ENCODE assay signal across 8 cellular contexts in genomic region chr2:47402555-47402804, GRCh38. TPM values are rescaled to one million over a fixed set of nuclear protein-coding genes. Genes with fewer than 3 reads are reported as not detected.
DNase-seq lines count a peak whose midpoint lies in the region; ATAC-seq and TF ChIP-seq lines count a peak whose summit lies in the region.

No MANE protein-coding gene starts in this region.

- ATAC-seq in stimulated activated memory B cell treated with anti-CD40 and anti-IgM and Interleukin-4, amounts not matched to agents 10 μg/mL and 1 μg/mL and 100 μg/mL, for 72 hours, result no peak
- no peak for ATAC-seq in GM21423 (IDR thresholded peaks at IDR 0.05; ENCODE audit: unreplicated experiment)
- no peak for ATAC-seq in HG03159 (IDR thresholded peaks at IDR 0.05; ENCODE audit: unreplicated experiment)

- H3K36me3 ChIP-seq in hepatocyte (replicated peaks; ENCODE audit: insufficient read depth, low read depth), result no peaks in the 10 kb centered on the region

- no peaks in the 10 kb centered on the region for H3K9me2 ChIP-seq in hepatocyte (replicated peaks; ENCODE audit: insufficient read depth)

- peaks cover 9% of the 10 kb centered on the region for H3K36me3 Mint-ChIP-seq in HFFc6 (ENCODE audit: low read depth)
- peaks cover 23% of the 10 kb centered on the region for H3K36me3 Mint-ChIP-seq in activated CD4-positive, alpha-beta memory T cell treated with anti-CD3 and anti-CD28 coated beads for 36 hours
- H3K36me3 Mint-ChIP-seq in stimulated activated memory B cell treated with anti-CD40 and anti-IgM and Interleukin-4, amounts not matched to agents 10 μg/mL and 1 μg/mL and 100 μg/mL, for 72 hours, result peaks cover 19% of the 10 kb centered on the region

- no peaks in the 10 kb centered on the region; the same call in 1 of the 2 replicates for H3K27me3 Mint-ChIP-seq in HFFc6 (ENCODE audit: insufficient read depth)
- H3K27me3 Mint-ChIP-seq in activated CD4-positive, alpha-beta memory T cell treated with anti-CD3 and anti-CD28 coated beads for 36 hours, result no peaks in the 10 kb centered on the region
- H3K27me3 Mint-ChIP-seq in stimulated activated memory B cell treated with anti-CD40 and anti-IgM and Interleukin-4, amounts not matched to agents 10 μg/mL and 1 μg/mL and 100 μg/mL, for 72 hours, result no peaks in the 10 kb centered on the region

- no peaks in the 10 kb centered on the region for H3K27me3 ChIP-seq in hepatocyte

- H3K27ac ChIP-seq in hepatocyte, result peak overlapping the region; percentile 53

- WGBS in hepatocyte (ENCODE audit: low lambda C conversion rate, missing lambda C conversion rate), result 4% methylated on average over 8 of the region's 8 CpGs

- no peaks in the 10 kb centered on the region for H3K9me3 ChIP-seq in hepatocyte (ENCODE audit: low read depth)

- POLR2A ChIA-PET in activated CD4-positive, alpha-beta memory T cell treated with anti-CD3 and anti-CD28 coated beads for 36 hours (lab: Charles Lee), result interaction anchor here (0.7 to 1.2 kb wide), 3 partner anchors 15 to 380 kb away, joined by 3 to 9 read pairs (median 3); partner anchors contain the start of gene MSH6

- DNase-seq in HFFc6, result peak; percentile 27
- no peak for DNase-seq in activated CD4-positive, alpha-beta memory T cell treated with anti-CD3 and anti-CD28 coated beads for 36 hours
- peak; percentile 19 for DNase-seq in hepatocyte (ENCODE audit: low spot score)
- no peak for DNase-seq in Kasumi-1 (lab: John Stamatoyannopoulos, UW)
- no peak for DNase-seq in NCI-H1694 treated with DMSO at 0.1 percent for 48 hours (lab: John Stamatoyannopoulos, UW)

- no peak for TF ChIP-seq CTCF in HFFc6 (IDR thresholded peaks at IDR 0.05)
- TF ChIP-seq CTCF in hepatocyte (IDR thresholded peaks at IDR 0.05; ENCODE audit: poor library complexity), result no peak

- peaks cover 15% of the 10 kb centered on the region for H3K4me1 ChIP-seq in hepatocyte (ENCODE audit: insufficient read depth)

- peak overlapping the region; percentile 85 for H2AFZ ChIP-seq in hepatocyte

- no peaks in the 10 kb centered on the region for H4K20me1 ChIP-seq in hepatocyte (ENCODE audit: insufficient read depth, poor library complexity, severe bottlenecking)

- peak overlapping the region; percentile 66 for H3K27ac Mint-ChIP-seq in HFFc6
- peak overlapping the region; percentile 95 for H3K27ac Mint-ChIP-seq in activated CD4-positive, alpha-beta memory T cell treated with anti-CD3 and anti-CD28 coated beads for 36 hours
- peak overlapping the region; percentile 81 for H3K27ac Mint-ChIP-seq in stimulated activated memory B cell treated with anti-CD40 and anti-IgM and Interleukin-4, amounts not matched to agents 10 μg/mL and 1 μg/mL and 100 μg/mL, for 72 hours

- H3K4me2 ChIP-seq in hepatocyte, result peak overlapping the region; percentile 82

- peaks cover 40% of the 10 kb centered on the region for H3K79me2 ChIP-seq in hepatocyte

- peaks cover 20% of the 10 kb centered on the region for H3K4me1 Mint-ChIP-seq in HFFc6 (ENCODE audit: low read depth)
- peaks cover 21% of the 10 kb centered on the region for H3K4me1 Mint-ChIP-seq in activated CD4-positive, alpha-beta memory T cell treated with anti-CD3 and anti-CD28 coated beads for 36 hours (ENCODE audit: low read depth)
- H3K4me1 Mint-ChIP-seq in stimulated activated memory B cell treated with anti-CD40 and anti-IgM and Interleukin-4, amounts not matched to agents 10 μg/mL and 1 μg/mL and 100 μg/mL, for 72 hours, result peaks cover 28% of the 10 kb centered on the region

- no peaks in the 10 kb centered on the region for H3K9me3 Mint-ChIP-seq in HFFc6
- no peaks in the 10 kb centered on the region for H3K9me3 Mint-ChIP-seq in activated CD4-positive, alpha-beta memory T cell treated with anti-CD3 and anti-CD28 coated beads for 36 hours
- H3K9me3 Mint-ChIP-seq in stimulated activated memory B cell treated with anti-CD40 and anti-IgM and Interleukin-4, amounts not matched to agents 10 μg/mL and 1 μg/mL and 100 μg/mL, for 72 hours, result no peaks in the 10 kb centered on the region

- peak overlapping the region; percentile 93 for H3K4me3 Mint-ChIP-seq in HFFc6
- H3K4me3 Mint-ChIP-seq in activated CD4-positive, alpha-beta memory T cell treated with anti-CD3 and anti-CD28 coated beads for 36 hours, result peak overlapping the region; percentile 96
- peak overlapping the region; percentile 93 for H3K4me3 Mint-ChIP-seq in stimulated activated memory B cell treated with anti-CD40 and anti-IgM and Interleukin-4, amounts not matched to agents 10 μg/mL and 1 μg/mL and 100 μg/mL, for 72 hours

- peak overlapping the region; percentile 74 for H3K4me3 ChIP-seq in hepatocyte

- intact Hi-C loops in activated CD4-positive, alpha-beta memory T cell treated with anti-CD3 and anti-CD28 coated beads for 36 hours (cut with micrococcal nuclease), result loop anchor here (2.0 kb wide), 1 partner anchor 118 kb away; no protein-coding TSS in a partner anchor

- CTCF ChIA-PET in activated CD4-positive, alpha-beta memory T cell treated with anti-CD3 and anti-CD28 coated beads for 36 hours (lab: Charles Lee), result interaction anchor here (1.1 to 1.6 kb wide), 4 partner anchors 68 to 118 kb away, joined by 3 to 5 read pairs (median 4); no protein-coding TSS in a partner anchor

RNA-seq across cellular contexts. Expression of gene MSH2, which starts 0.5 kb away (rescaled TPM):
- total RNA-seq in HFFc6 (2021; fragmentation: NEBNext Ultra II Directional; extraction: Animal tissue kit (Norgen Biotek cat#: 25700)), result 10 to 100 TPM; 14.4 to 22.0 (median 20.5) TPM
- 10 to 100 TPM; 57.0 to 59.1 TPM for total RNA-seq in activated CD4-positive, alpha-beta memory T cell treated with anti-CD3 and anti-CD28 coated beads for 36 hours
- 26.1 and 27.7 TPM in 2 replicates for total RNA-seq in hepatocyte
- polyA plus RNA-seq in hepatocyte, result 13.1 and 20.8 TPM in 2 replicates

RNA-seq across cellular contexts. Expression of gene EPCAM, which starts 33.4 kb away (rescaled TPM):
- under 1 TPM; 0.21 to 0.74 (median 0.39) TPM for total RNA-seq in HFFc6 (2021; fragmentation: NEBNext Ultra II Directional; extraction: Animal tissue kit (Norgen Biotek cat#: 25700))
- total RNA-seq in activated CD4-positive, alpha-beta memory T cell treated with anti-CD3 and anti-CD28 coated beads for 36 hours, result under 1 TPM; 0.57 to 0.63 TPM
- 390 and 442 TPM in 2 replicates for total RNA-seq in hepatocyte
- 521 and 613 TPM in 2 replicates for polyA plus RNA-seq in hepatocyte

Comparison
In these comparisons a context has a peak if more than half of its experiments do, and no peak if none do; other contexts are left out.
1. DNase-seq: peak in HFFc6 (single experiment) and hepatocyte (single experiment); none in activated CD4-positive, alpha-beta memory T cell treated with anti-CD3 and anti-CD28 coated beads for 36 hours (single experiment), Kasumi-1 (0 of 2) and NCI-H1694 treated with DMSO at 0.1 percent for 48 hours (single experiment).
2. RNA of gene EPCAM, which starts 33.4 kb away (total RNA-seq): 390 to 442 TPM in hepatocyte; 0.57 to 0.63 TPM in activated CD4-positive, alpha-beta memory T cell treated with anti-CD3 and anti-CD28 coated beads for 36 hours and 0.21 to 0.74 TPM in HFFc6; every median in the first group is over 100 times any median in the second.
3. Peak in every context shown above with its lines, with median percentiles within 50 percentile points of each other: H3K27ac Mint-ChIP-seq and H3K4me3 Mint-ChIP-seq.